Comparison of ENCODE assay signal across 16 cellular contexts in genomic region chr1:64584479-64584878, GRCh38.
DNase-seq lines count a peak whose midpoint lies in the region; ATAC-seq and TF ChIP-seq lines count a peak whose summit lies in the region.
"Had no signal": no experiment of that assay in that cellular context is flagged by ENCODE, and none has a peak within 500 bp of the region (broad histone marks: within the 10 kb centered on the region; RNA-seq: fewer than 3 reads in every experiment).

No MANE protein-coding gene starts in this region.

- H3K79me2 ChIP-seq in HCT116 (ENCODE audit: insufficient read depth, low read length): no peaks in the 10 kb centered on the region

- intact Hi-C loops in HCT116 (cut with micrococcal nuclease): no loop called here
- intact Hi-C loops in tibial artery (cut with DNase I; ENCODE audit: low total_unique reads): no loop called here

- DNase-seq in AG09309 (ENCODE audit: low read depth) (no peak), HCT116 (ENCODE audit: low read depth, low spot score) (no peak), WTC11 (ENCODE audit: low spot score) (no peak), foreskin keratinocyte (no peak), T-helper 1 cell (no peak), tibial artery (no peak)
- no peak for DNase-seq in activated naive CD4-positive, alpha-beta T cell treated with Interleukin-2 at 50 U/mL for 16 hours
- DNase-seq: activated CD4-positive, CD25-positive, alpha-beta regulatory T cell; activated T-cell treated with anti-CD3 and anti-CD28 coated beads for 4 hours; NCI-H1417 treated with DMSO at 0.1 percent for 48 hours; NCI-H524 treated with DMSO at 0.1 percent for 48 hours; psoas muscle; stimulated activated CD4-positive, alpha-beta T cell treated with anti-CD3 and anti-CD28 coated beads, Interleukin-2, amount 100 ng/mL, for 24 hours had no signal

- ATAC-seq in HCT116 (0 out of 2 replicates have a peak, but pooled peaks have one; percentile 52), WTC11 (peak; percentile 78), foreskin keratinocyte (peak; percentile 56), GM18519 (IDR thresholded peaks at IDR 0.05; ENCODE audit: low FRiP score, unreplicated experiment) (no peak)
- ATAC-seq: psoas muscle had no signal

- H3K27ac ChIP-seq in HCT116 (ENCODE audit: low read depth, low read length) (no peak overlapping the region), foreskin keratinocyte (no peak overlapping the region), tibial artery (no peak overlapping the region)
- H3K27ac ChIP-seq: coronary artery, psoas muscle, vagina had no signal

- TF ChIP-seq POLR2A in HCT116 (IDR thresholded peaks at IDR 0.05; ENCODE audit: borderline replicate concordance, extremely low read depth, insufficient read depth, insufficient read length): no peak

- no peaks in the 10 kb centered on the region for H3K9me3 Mint-ChIP-seq in WTC11

- no TSS peak for BruUV-seq in HCT116 (replicated peaks; lab: Mats Ljungman, UMichigan)

- peaks cover 46% of the 10 kb centered on the region for H3K4me1 Mint-ChIP-seq in WTC11

- TF ChIP-seq RAD21 in HCT116 (IDR thresholded peaks at IDR 0.05; ENCODE audit: low read depth): peak; percentile 39; the same call in 1 of the 2 replicates

- RAD21 ChIA-PET in HCT116 (lab: Charles Lee; ENCODE audit: low non-redundant PET in 1 of 2, low total read pairs in 2 of 2, uncharacterized antibody in 2 of 2, unreplicated experiment in 2 of 2): no interaction called here

- H3K4me1 ChIP-seq in HCT116 (ENCODE audit: control insufficient read depth in 1 of 2, insufficient read depth in 2 of 2, low read length in 2 of 2) (no peaks in the 10 kb centered on the region), foreskin keratinocyte (no peaks in the 10 kb centered on the region), tibial artery (no peaks in the 10 kb centered on the region)
- H3K4me1 ChIP-seq: psoas muscle, vagina had no signal

- CTCF ChIA-PET in HCT116 (lab: Charles Lee): no interaction called here
- CTCF ChIA-PET in WTC11 (lab: Charles Lee): interaction anchor here (1.0 kb wide), 1 partner anchor 9 kb away, joined by 3 read pairs; no protein-coding TSS in a partner anchor

- no peaks in the 10 kb centered on the region for H3K36me3 Mint-ChIP-seq in WTC11

- H3K27me3 Mint-ChIP-seq in WTC11 (ENCODE audit: low read depth): no peaks in the 10 kb centered on the region

- H3K4me3 ChIP-seq in AG09309 (ENCODE audit: control insufficient read depth, low read depth, low read length): no peak overlapping the region
- no peak overlapping the region for H3K4me3 ChIP-seq in HCT116 (replicated peaks in 1 of 2; ENCODE audit: low read depth in 1 of 2, low read length in 2 of 2)
- H3K4me3 ChIP-seq in tibial artery: no peak overlapping the region
- H3K4me3 ChIP-seq: coronary artery, psoas muscle, vagina had no signal

- H3K27me3 ChIP-seq in HCT116 (ENCODE audit: insufficient read depth, low read length) (no peaks in the 10 kb centered on the region), foreskin keratinocyte (no peaks in the 10 kb centered on the region), tibial artery (no peaks in the 10 kb centered on the region)
- H3K27me3 ChIP-seq: vagina had no signal

- POLR2A ChIA-PET in HCT116 (lab: Charles Lee) (no interaction called here), WTC11 (lab: Charles Lee) (no interaction called here)

- TF ChIP-seq CTCF in AG09309 (IDR thresholded peaks at IDR 0.05; ENCODE audit: control insufficient read depth, insufficient read depth, low read depth, low read length, missing control alignments) (peak; percentile 20), HCT116 (IDR thresholded peaks at IDR 0.05 in 2 of 3, conservative IDR thresholded peaks at IDR 0.05 in 1 of 3; ENCODE audit: borderline replicate concordance in 1 of 3, insufficient read depth in 1 of 3, low read depth in 2 of 3, low read length in 2 of 3) (peak; percentile 14 to 46 (median 24); a peak in 2 of 6 replicates), WTC11 (IDR thresholded peaks at IDR 0.05) (0 out of 2 replicates have a peak, but pooled peaks have one; percentile 19), foreskin keratinocyte (conservative IDR thresholded peaks at IDR 0.05) (peak; percentile 69), tibial artery (IDR thresholded peaks at IDR 0.05) (no peak)

- no peak overlapping the region for H3K27ac Mint-ChIP-seq in WTC11

- H3K9me2 ChIP-seq in HCT116 (ENCODE audit: insufficient read depth): no peaks in the 10 kb centered on the region

- no peaks in the 10 kb centered on the region for H4K20me1 ChIP-seq in HCT116 (ENCODE audit: insufficient read depth)

- H3K36me3 ChIP-seq in HCT116 (ENCODE audit: control insufficient read depth in 1 of 2, insufficient read depth in 2 of 2, low read length in 2 of 2) (no peaks in the 10 kb centered on the region), tibial artery (peaks cover 0 to 6% (median 0%) of the 10 kb centered on the region in 3 donors)
- H3K36me3 ChIP-seq: vagina had no signal

- no peak overlapping the region for H2AFZ ChIP-seq in HCT116 (ENCODE audit: low read depth, low read length, poor library complexity, severe bottlenecking)

- H3K9me3 ChIP-seq in HCT116 (ENCODE audit: control insufficient read depth in 1 of 2, insufficient read depth in 1 of 2, low read depth in 1 of 2, low read length in 2 of 2): no peaks in the 10 kb centered on the region
- H3K9me3 ChIP-seq in tibial artery: no peaks in the 10 kb centered on the region
- H3K9me3 ChIP-seq: psoas muscle, vagina had no signal

- no peak overlapping the region for H3K4me3 Mint-ChIP-seq in WTC11

- no peak overlapping the region for H3K9ac ChIP-seq in HCT116 (ENCODE audit: low read length)

- no peak overlapping the region for H3K4me2 ChIP-seq in HCT116 (ENCODE audit: low read length)

TF ChIP-seq in HCT116, 20 proteins besides CTCF, POLR2A, EP300 and RAD21 (continues in another document):
- no peak for TF ChIP-seq MAX (IDR thresholded peaks at IDR 0.05)
- TF ChIP-seq SRF (IDR thresholded peaks at IDR 0.05; ENCODE audit: low read depth): no peak
- TF ChIP-seq EGR1 (IDR thresholded peaks at IDR 0.05; ENCODE audit: low read depth): no peak
- TF ChIP-seq FOSL1 (IDR thresholded peaks at IDR 0.05; ENCODE audit: low read depth): no peak
- TF ChIP-seq CEBPB (IDR thresholded peaks at IDR 0.05; ENCODE audit: low read depth): no peak
- TF ChIP-seq JUND (IDR thresholded peaks at IDR 0.05): no peak
- no peak for TF ChIP-seq YY1 (IDR thresholded peaks at IDR 0.05; ENCODE audit: extremely low read depth, insufficient replicate concordance, low read depth, low read length)
- no peak for TF ChIP-seq EZH2phosphoT487 (IDR thresholded peaks at IDR 0.05; ENCODE audit: borderline replicate concordance)
- no peak for TF ChIP-seq ELF1 (IDR thresholded peaks at IDR 0.05; ENCODE audit: borderline replicate concordance, low read depth)
- no peak for TF ChIP-seq ZBTB33 (IDR thresholded peaks at IDR 0.05; ENCODE audit: extremely low read depth, insufficient replicate concordance, low read length)

TF ChIP-seq in WTC11, 78 proteins besides CTCF, POLR2A, EP300 and RAD21:
- TF ChIP-seq IRF2 (CRISPR knock-in tag; IDR thresholded peaks at IDR 0.05; ENCODE audit: borderline replicate concordance, low read depth) (no peak), ZNF532 (CRISPR knock-in tag; IDR thresholded peaks at IDR 0.05; ENCODE audit: borderline replicate concordance) (no peak), NR3C1 (CRISPR knock-in tag; conservative IDR thresholded peaks at IDR 0.05; ENCODE audit: low read depth) (no peak), GRHL2 (CRISPR knock-in tag; IDR thresholded peaks at IDR 0.05; ENCODE audit: insufficient replicate concordance, severe bottlenecking) (no peak), ZNF416 (CRISPR knock-in tag; IDR thresholded peaks at IDR 0.05) (no peak), MYBL2 (CRISPR knock-in tag; IDR thresholded peaks at IDR 0.05) (no peak), ZNF138 (CRISPR knock-in tag; conservative IDR thresholded peaks at IDR 0.05) (no peak), SMAD3 (CRISPR knock-in tag; IDR thresholded peaks at IDR 0.05; ENCODE audit: borderline replicate concordance) (no peak), NFE2L1 (CRISPR knock-in tag; IDR thresholded peaks at IDR 0.05) (no peak)

Comparison
In these comparisons a context has a peak if more than half of its experiments do, and no peak if none do; other contexts are left out.
1. CTCF ChIP-seq: peak in AG09309 (single experiment), HCT116 (3 of 3), WTC11 (single experiment) and foreskin keratinocyte (single experiment); none in tibial artery (0 of 2).